ENCODE assay signal across 5 cellular contexts in the genomic region with DNA sequence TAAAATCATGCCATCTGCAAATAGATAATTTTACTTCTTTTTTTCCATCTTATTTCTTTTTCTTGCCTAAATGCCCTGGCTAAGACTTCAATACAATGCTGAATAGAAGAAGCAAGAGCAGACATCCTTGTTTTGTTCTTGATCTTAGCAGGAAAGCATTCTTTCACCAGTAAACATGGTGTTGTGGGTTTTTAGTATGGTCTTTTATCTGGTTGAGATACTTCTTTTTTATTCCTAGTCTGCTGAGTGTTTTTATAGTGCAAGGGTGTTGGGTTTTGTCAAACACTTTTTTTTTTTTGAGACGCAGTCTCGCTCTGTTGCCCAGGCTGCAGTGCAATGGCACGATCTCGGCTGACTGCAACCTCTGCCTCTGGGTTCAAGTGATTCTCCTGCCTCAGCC.
"Had no signal": no experiment of that assay in that cellular context is flagged by ENCODE, and none has a peak within 500 bp of the region (broad histone marks: within the 10 kb centered on the region; RNA-seq: fewer than 3 reads in every experiment).

No MANE protein-coding gene starts in this region.

- H3K4me1 Mint-ChIP-seq: H9 had no signal

- H3K27ac Mint-ChIP-seq: H9 had no signal

- H3K4me3 ChIP-seq: GM23248, K562 had no signal

- H3K4me3 Mint-ChIP-seq: H9 had no signal

- H3K27ac ChIP-seq: GM23248 had no signal

- DNase-seq: GM23248, H9, HCEC 1CT, IMR-90 had no signal

- ATAC-seq: K562 had no signal
